In the genomic region with DNA sequence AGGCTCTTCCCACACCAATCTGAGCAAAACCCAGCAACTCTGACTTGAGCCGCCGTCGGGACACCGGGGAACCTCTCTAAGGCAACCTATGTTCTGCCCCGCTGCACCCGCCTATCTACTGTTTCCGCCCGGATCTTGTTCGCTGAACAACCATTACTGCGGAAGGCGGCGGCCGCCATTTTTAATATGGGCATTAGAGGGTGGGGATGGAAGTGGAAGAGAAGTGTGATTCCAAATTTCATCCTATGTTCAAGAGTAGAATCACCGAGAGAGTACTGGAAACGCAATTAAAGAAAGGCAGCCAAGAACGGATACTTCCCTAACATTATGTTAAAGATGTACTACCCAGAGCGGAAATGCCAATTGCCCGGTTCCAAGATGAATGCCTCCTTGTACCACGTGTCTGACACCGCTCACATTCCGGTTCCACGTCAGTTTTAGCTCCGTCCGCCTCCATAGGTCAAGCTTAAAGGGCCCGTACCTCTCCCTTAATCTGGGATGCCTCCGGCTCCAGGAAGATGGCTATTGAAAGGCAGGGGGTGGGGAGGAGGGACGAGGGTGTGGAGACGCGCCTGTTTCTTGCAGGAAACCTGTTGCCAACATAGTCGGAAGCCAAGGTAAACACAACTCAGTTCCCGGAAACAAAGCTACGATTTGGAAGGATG, we compare ENCODE assay signal across 8 cellular contexts. TPM values are rescaled to one million over a fixed set of nuclear protein-coding genes. Genes with fewer than 3 reads are reported as not detected.
DNase-seq lines count a peak whose midpoint lies in the region; ATAC-seq and TF ChIP-seq lines count a peak whose summit lies in the region.

A gene (minus strand): TSS at position 95 of the 665 bp plus-strand sequence. CDS start 198 bp downstream, outside the sequence.

- no peaks in the 10 kb centered on the region for H3K9me3 Mint-ChIP-seq in CD4-positive, alpha-beta T cell
- H3K9me3 Mint-ChIP-seq in effector memory CD8-positive, alpha-beta T cell: no peaks in the 10 kb centered on the region

- CTCF ChIA-PET in CD4-positive, alpha-beta T cell (lab: Charles Lee): interaction anchor here (0.7 to 1.8 kb wide), 5 partner anchors 16 to 95 kb away, joined by 3 to 5 read pairs (median 4); a partner anchor contains a TSS

- peaks cover 51% of the 10 kb centered on the region for H3K4me1 Mint-ChIP-seq in CD4-positive, alpha-beta T cell (ENCODE audit: low read depth)
- peaks cover 26 to 30% of the 10 kb centered on the region in 2 donors for H3K4me1 Mint-ChIP-seq in effector memory CD8-positive, alpha-beta T cell (ENCODE audit: low read depth in 2 of 2)

- no peak for TF ChIP-seq CTCF in CD4-positive, alpha-beta T cell (IDR thresholded peaks at IDR 0.05)

- intact Hi-C loops in CD4-positive, alpha-beta T cell (cut with DNase I, micrococcal nuclease): loop anchor here (1.0 to 10.0 kb wide), 8 partner anchors 17 to 527 kb away; a partner anchor contains a TSS

- H3K27ac Mint-ChIP-seq in CD4-positive, alpha-beta T cell: peak within 1 kb of the TSS; percentile 97
- peak within 1 kb of the TSS; percentile 95 to 98 for H3K27ac Mint-ChIP-seq in effector memory CD8-positive, alpha-beta T cell

- peak within 1 kb of the TSS; percentile 95 for H3K4me3 Mint-ChIP-seq in CD4-positive, alpha-beta T cell
- H3K4me3 Mint-ChIP-seq in effector memory CD8-positive, alpha-beta T cell: peak within 1 kb of the TSS; percentile 90 to 92

- peaks cover 40% of the 10 kb centered on the region for H3K36me3 Mint-ChIP-seq in CD4-positive, alpha-beta T cell (ENCODE audit: low read depth)
- peaks cover 19% of the 10 kb centered on the region for H3K36me3 Mint-ChIP-seq in effector memory CD8-positive, alpha-beta T cell (ENCODE audit: insufficient read depth)

- POLR2A ChIA-PET in CD4-positive, alpha-beta T cell (lab: Charles Lee): interaction anchor here (0.5 to 2.3 kb wide), 26 partner anchors 8 to 530 kb away, joined by 3 to 59 read pairs (median 5); a partner anchor contains a TSS

- DNase-seq in CD4-positive, alpha-beta T cell: peak; percentile 73 to 84 (median 76)
- DNase-seq in HS-5 (ENCODE audit: low read depth): peak; percentile 94
- peak; percentile 92 to 96 for DNase-seq in NOMO-1 (lab: John Stamatoyannopoulos, UW; ENCODE audit: unreplicated experiment in 2 of 2)
- peak; percentile 93 for DNase-seq in activated CD8-positive, alpha-beta memory T cell treated with anti-CD3 and anti-CD28 coated beads for 24 hours
- peak; percentile 77 to 84 (median 78) for DNase-seq in effector memory CD8-positive, alpha-beta T cell
- peak; percentile 94 to 97 for DNase-seq in lung microvascular endothelial cell (ENCODE audit: low read depth in 2 of 2)
- DNase-seq in stimulated activated CD4-positive, alpha-beta T cell treated with anti-CD3 and anti-CD28 coated beads, TNF-alpha, amount 100 ng/mL, for 4 hours (ENCODE audit: low read depth in 3 of 3): peak; percentile 65 to 78 (median 67)

- H3K9me3 ChIP-seq in CD4-positive, alpha-beta T cell (ENCODE audit: control insufficient read depth, low read length): no peaks in the 10 kb centered on the region

- no peaks in the 10 kb centered on the region for H3K27me3 ChIP-seq in CD4-positive, alpha-beta T cell (ENCODE audit: control insufficient read depth, insufficient read depth, low read length)

- no peaks in the 10 kb centered on the region for H3K27me3 Mint-ChIP-seq in CD4-positive, alpha-beta T cell
- H3K27me3 Mint-ChIP-seq in effector memory CD8-positive, alpha-beta T cell: no peaks in the 10 kb centered on the region

- H3K27ac ChIP-seq in CD4-positive, alpha-beta T cell (ENCODE audit: low read depth, low read length): peak within 1 kb of the TSS; percentile 83

- peak; percentile 84 for ATAC-seq in CD4-positive, alpha-beta T cell (ENCODE audit: poor library complexity)
- ATAC-seq in GM19468 (IDR thresholded peaks at IDR 0.05; ENCODE audit: extremely low read depth, unreplicated experiment): peak; percentile 37
- peak; percentile 89 for ATAC-seq in effector memory CD8-positive, alpha-beta T cell (replicated peaks)

RNA-seq across cellular contexts. Expression of the gene that starts here (rescaled TPM):
- 10 to 100 TPM in 1 of 2 experiments, 1 to 10 TPM in 1; 9.5 to 11.7 TPM for total RNA-seq in CD4-positive, alpha-beta T cell
- total RNA-seq in lung microvascular endothelial cell: 10.7 and 16.3 TPM in 2 replicates

Comparison
In these comparisons a context has a peak if more than half of its experiments do, and no peak if none do; other contexts are left out.
1. Peak in every context shown above with its lines: DNase-seq, ATAC-seq and H3K27ac ChIP-seq.
2. ATAC-seq: peak in every context shown above with its lines; median percentile 89 in effector memory CD8-positive, alpha-beta T cell; 84 in CD4-positive, alpha-beta T cell; 37 in GM19468.